ENCODE assay signal across 8 cellular contexts in genomic region chr2:231615058-231615671, GRCh38. TPM values are rescaled to one million over a fixed set of nuclear protein-coding genes. Genes with fewer than 3 reads are reported as not detected.
DNase-seq lines count a peak whose midpoint lies in the region; ATAC-seq, FAIRE-seq and TF ChIP-seq lines count a peak whose summit lies in the region.

No MANE protein-coding gene starts in this region.

- no peak overlapping the region for H3K9ac ChIP-seq in HepG2 (ENCODE audit: insufficient read depth, low read depth, low read length)

- no peak for TF ChIP-seq EP300 in HepG2 (IDR thresholded peaks at IDR 0.05; ENCODE audit: low read depth in 2 of 2, low read length in 2 of 2)
- TF ChIP-seq EP300 in HepG2 (CRISPR knock-in tag; IDR thresholded peaks at IDR 0.05; ENCODE audit: borderline replicate concordance), result no peak

- H3K27ac Mint-ChIP-seq in activated CD4-positive, alpha-beta T cell treated with anti-CD3 and anti-CD28 coated beads, Interleukin-2, amount 10 ng/mL, durations not matched to agents 24 days and 14 days, result peak overlapping the region; percentile 98

- H3K27me3 Mint-ChIP-seq in activated CD4-positive, alpha-beta T cell treated with anti-CD3 and anti-CD28 coated beads, Interleukin-2, amount 10 ng/mL, durations not matched to agents 24 days and 14 days, result no peaks in the 10 kb centered on the region

- H3K4me3 ChIP-seq in ascending aorta (peak overlapping the region; percentile 51 to 61), HepG2 (replicated peaks in 1 of 3; ENCODE audit: insufficient read depth in 1 of 3, low read depth in 2 of 3, low read length in 3 of 3) (no peak overlapping the region), thoracic aorta (peak overlapping the region; percentile 74)

- H3K79me2 ChIP-seq in HepG2 (ENCODE audit: insufficient read depth, low read length), result no peaks in the 10 kb centered on the region

- 91% methylated on average over 30 of the region's 31 CpGs for WGBS in HepG2 (ENCODE audit: low lambda C conversion rate)

- H3K9me3 Mint-ChIP-seq in activated CD4-positive, alpha-beta T cell treated with anti-CD3 and anti-CD28 coated beads, Interleukin-2, amount 10 ng/mL, durations not matched to agents 24 days and 14 days, result no peaks in the 10 kb centered on the region

- peak overlapping the region; percentile 86 for H3K4me3 Mint-ChIP-seq in activated CD4-positive, alpha-beta T cell treated with anti-CD3 and anti-CD28 coated beads, Interleukin-2, amount 10 ng/mL, durations not matched to agents 24 days and 14 days

- H3K36me3 ChIP-seq in ascending aorta, result no peaks in the 10 kb centered on the region
- no peaks in the 10 kb centered on the region for H3K36me3 ChIP-seq in HepG2 (replicated peaks in 1 of 2; ENCODE audit: control insufficient read depth in 1 of 2, insufficient read depth in 2 of 2, low read length in 2 of 2)
- H3K36me3 ChIP-seq in thoracic aorta, result no peaks in the 10 kb centered on the region

- TF ChIP-seq RAD21 in HepG2 (CRISPR knock-in tag; IDR thresholded peaks at IDR 0.05), result no peak

- intact Hi-C loops in activated CD4-positive, alpha-beta T cell treated with anti-CD3 and anti-CD28 coated beads, Interleukin-2, amount 10 ng/mL, durations not matched to agents 24 days and 14 days (cut with micrococcal nuclease), result loop anchor here (10.0 kb wide), 1 partner anchor 1950 kb away; the partner anchor contains the start of gene USP40
- intact Hi-C loops in ascending aorta (cut with DNase I), result loop anchor here (1.0 kb wide), 1 partner anchor 47 kb away; no protein-coding TSS in a partner anchor
- intact Hi-C loops in HepG2 (cut with micrococcal nuclease; ENCODE audit: unreplicated experiment), result no loop called here

- H3K4me1 ChIP-seq in ascending aorta (peaks cover 21 to 44% of the 10 kb centered on the region in 2 donors), HepG2 (ENCODE audit: insufficient read depth, low read length) (peaks cover 65% of the 10 kb centered on the region), thoracic aorta (ENCODE audit: control insufficient read depth in 1 of 2, low read depth in 2 of 2) (peaks cover 25 to 42% of the 10 kb centered on the region in 2 donors)

- in situ Hi-C loops in HepG2 (cut with HindIII; ENCODE audit: extremely low pct_ligation_motif_present, low pct_unique_long_range_greater_than_20kb), result no loop called here

- peaks cover 55% of the 10 kb centered on the region for H3K4me1 Mint-ChIP-seq in activated CD4-positive, alpha-beta T cell treated with anti-CD3 and anti-CD28 coated beads, Interleukin-2, amount 10 ng/mL, durations not matched to agents 24 days and 14 days

- no peak overlapping the region for H2AFZ ChIP-seq in HepG2 (ENCODE audit: low read length)

- no peaks in the 10 kb centered on the region for H3K36me3 Mint-ChIP-seq in activated CD4-positive, alpha-beta T cell treated with anti-CD3 and anti-CD28 coated beads, Interleukin-2, amount 10 ng/mL, durations not matched to agents 24 days and 14 days (ENCODE audit: low read depth)

- no peak for TF ChIP-seq POLR2A in HepG2 (IDR thresholded peaks at IDR 0.05; ENCODE audit: insufficient read depth in 1 of 2, low read depth in 2 of 2, low read length in 2 of 2)

- FAIRE-seq in HepG2 (lab: Jason Lieb, UNC), result no peak

- no TSS peak for BruUV-seq in HepG2 (replicated peaks; lab: Mats Ljungman, UMichigan)

- TF ChIP-seq CTCF in ascending aorta (IDR thresholded peaks at IDR 0.05) (no peak), HepG2 (CRISPR knock-in tag; IDR thresholded peaks at IDR 0.05) (no peak), thoracic aorta (IDR thresholded peaks at IDR 0.05) (no peak)

- CTCF ChIA-PET in HepG2 (lab: Yijun Ruan, JAX; ENCODE audit: low intra/inter-chr PET ratio, low total read pairs), result interaction anchor here (3.7 kb wide), 1 partner anchor 58 kb away, joined by 39 read pairs; no protein-coding TSS in a partner anchor

- H3K27ac ChIP-seq in ascending aorta (peak overlapping the region; percentile 96 to 100), HepG2 (ENCODE audit: extremely low read length, insufficient read depth, low read length) (no peak overlapping the region), thoracic aorta (peak overlapping the region; percentile 98 to 100)

- no peak for ATAC-seq in HepG2
- no peak for ATAC-seq in thoracic aorta (ENCODE audit: insufficient number of reproducible peaks, low FRiP score, low read depth)
- no peak for ATAC-seq in GM21529 (IDR thresholded peaks at IDR 0.05; ENCODE audit: unreplicated experiment)

- POLR2A ChIA-PET in HepG2 (lab: Yijun Ruan, JAX), result interaction anchor here (1.0 kb wide), 1 partner anchor 99 kb away, joined by 3 read pairs; no protein-coding TSS in a partner anchor

- H3K9me3 ChIP-seq in ascending aorta, result no peaks in the 10 kb centered on the region
- H3K9me3 ChIP-seq in HepG2 (ENCODE audit: low read length), result no peaks in the 10 kb centered on the region
- H3K9me3 ChIP-seq in thoracic aorta, result no peaks in the 10 kb centered on the region

- no peak overlapping the region for H3K4me2 ChIP-seq in HepG2 (ENCODE audit: low read depth, low read length)

- no peaks in the 10 kb centered on the region for H4K20me1 ChIP-seq in HepG2 (ENCODE audit: insufficient read depth, low read length)

- H3K27me3 ChIP-seq in ascending aorta (no peaks in the 10 kb centered on the region), HepG2 (ENCODE audit: control insufficient read depth in 1 of 2, insufficient read depth in 2 of 2, low read length in 2 of 2) (peaks cover 0 to 7% of the 10 kb centered on the region in 2 experiments; a peak in 3 of 5 replicates), thoracic aorta (replicated peaks; ENCODE audit: insufficient read depth) (no peaks in the 10 kb centered on the region)

- peak; percentile 67 for DNase-seq in activated CD4-positive, alpha-beta T cell treated with anti-CD3 and anti-CD28 coated beads, Interleukin-2, amount 10 ng/mL, durations not matched to agents 24 days and 14 days
- no peak for DNase-seq in activated CD4-positive, alpha-beta T cell treated with anti-CD3 and anti-CD28 coated beads for 1 hour
- DNase-seq in ascending aorta (ENCODE audit: low spot score in 2 of 2) (no peak), HepG2 (ENCODE audit: low spot score) (no peak), thoracic aorta (ENCODE audit: low spot score) (no peak), mesenteric fat pad (ENCODE audit: low spot score) (no peak), iPS-NIHi7 (ENCODE audit: extremely low spot score) (no peak)

TF ChIP-seq in HepG2, 621 proteins besides CTCF, POLR2A, EP300 and RAD21:
- peak; percentile 76 for TF ChIP-seq PTBP1 (IDR thresholded peaks at IDR 0.05; ENCODE audit: low read depth, low read length, poor library complexity, severe bottlenecking)
- TF ChIP-seq PRPF4 (IDR thresholded peaks at IDR 0.05; ENCODE audit: low read depth, low read length, poor library complexity, severe bottlenecking), result peak; percentile 6
- TF ChIP-seq ZNF468 (CRISPR knock-in tag; IDR thresholded peaks at IDR 0.05), result 0 out of 2 replicates have a peak, but pooled peaks have one; percentile 17
- TF ChIP-seq ZBTB3 (CRISPR knock-in tag; IDR thresholded peaks at IDR 0.05; ENCODE audit: borderline replicate concordance, low read depth), result no peak
TF ChIP-seq in HepG2: peak in this region for 3.

RNA-seq across cellular contexts. Expression of gene TEX44, which starts 22.5 kb away (rescaled TPM):
- not detected in 2 replicates for total RNA-seq in activated CD4-positive, alpha-beta T cell treated with anti-CD3 and anti-CD28 coated beads, Interleukin-2, amount 10 ng/mL, durations not matched to agents 24 days and 14 days
- total RNA-seq in ascending aorta, result not detected
- not detected in 2 replicates for total RNA-seq in HepG2 (2016; rRNA removed; fragmentation: Illumina TruSeq; extraction: Trizol)
- not detected in 2 replicates for total RNA-seq in HepG2 (2016; cell fraction: cytosol; rRNA removed; fragmentation: Illumina TruSeq; extraction: Trizol; ENCODE audit: low read depth)
- not detected in 2 replicates for total RNA-seq in HepG2 (2016; cell fraction: insoluble cytoplasmic fraction; rRNA removed; fragmentation: Illumina TruSeq; extraction: Trizol)
- total RNA-seq in HepG2 (2016; cell fraction: membrane; rRNA removed; fragmentation: Illumina TruSeq; extraction: Trizol), result not detected in 2 replicates
- not detected in 2 replicates for total RNA-seq in HepG2 (2016; cell fraction: nucleus; rRNA removed; fragmentation: Illumina TruSeq; extraction: Trizol)
- polyA plus RNA-seq in HepG2 (2011; rRNA removed), result not detected in 2 replicates
- polyA plus RNA-seq in HepG2 (2011; cell fraction: cytosol; rRNA removed), result not detected in 2 replicates
- not detected in 2 replicates for polyA plus RNA-seq in HepG2 (2011; cell fraction: nucleus; rRNA removed)
- polyA plus RNA-seq in HepG2 (2012), result not detected in 2 replicates
- not detected in 2 replicates for polyA plus RNA-seq in HepG2 (2016; cell fraction: cytosol; fragmentation: Illumina TruSeq; extraction: Trizol; ENCODE audit: low read depth)
- not detected in 2 replicates for polyA plus RNA-seq in HepG2 (2016; cell fraction: insoluble cytoplasmic fraction; fragmentation: Illumina TruSeq; extraction: Trizol; ENCODE audit: low read depth)
- polyA plus RNA-seq in HepG2 (2016; cell fraction: membrane; fragmentation: Illumina TruSeq; extraction: Trizol; ENCODE audit: low read depth), result not detected in 2 replicates
- not detected in 2 replicates for polyA plus RNA-seq in HepG2 (2016; cell fraction: nucleus; fragmentation: Illumina TruSeq; extraction: Trizol; ENCODE audit: insufficient read depth, low read depth)
- polyA minus RNA-seq in HepG2 (2011; rRNA and poly(A)+ RNA removed; ENCODE audit: low replicate concordance), result not detected in 2 replicates
- polyA minus RNA-seq in HepG2 (2011; cell fraction: cytosol; rRNA and poly(A)+ RNA removed), result not detected in 2 replicates
- not detected in 2 replicates for polyA minus RNA-seq in HepG2 (2011; cell fraction: nucleus; rRNA and poly(A)+ RNA removed)
- not detected for total RNA-seq in thoracic aorta
- total RNA-seq in mesenteric fat pad, result not detected

Comparison
In these comparisons a context has a peak if more than half of its experiments do, and no peak if none do; other contexts are left out.
1. H3K4me3 ChIP-seq: peak in ascending aorta (2 of 2) and thoracic aorta (single experiment); none in HepG2 (0 of 3).